In the genomic region with DNA sequence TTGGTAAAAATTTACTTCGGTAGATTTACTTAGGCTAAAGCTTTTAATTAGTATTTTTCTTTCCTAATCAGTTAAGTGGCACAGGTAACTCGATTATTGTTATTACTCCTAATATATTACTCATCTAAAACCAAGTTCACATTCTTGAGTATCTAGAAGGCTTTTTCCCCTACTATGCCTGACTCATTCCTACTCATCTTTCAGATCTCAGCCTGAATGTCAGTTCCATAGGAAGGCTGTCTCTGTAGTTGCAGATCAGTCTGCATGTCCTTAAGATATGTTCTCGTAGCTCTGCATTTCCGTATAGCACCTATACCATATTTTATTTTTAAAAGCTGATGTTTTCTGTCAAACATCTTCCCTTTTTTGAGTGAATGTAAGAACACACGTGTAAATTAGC, we compare ENCODE assay signal across 1 cellular context.
TF ChIP-seq lines count a peak whose summit lies in the region.

No MANE protein-coding gene starts in this region.

TF ChIP-seq in IMR-90, 13 proteins besides CTCF, POLR2A, EP300 and RAD21:
- TF ChIP-seq MAFK (IDR thresholded peaks at IDR 0.05; ENCODE audit: low read depth, low read length) (no peak), MXI1 (IDR thresholded peaks at IDR 0.05; ENCODE audit: borderline replicate concordance, low read depth, low read length) (no peak), FOS (IDR thresholded peaks at IDR 0.05; ENCODE audit: low read depth, low read length) (peak; percentile 38)
TF ChIP-seq in IMR-90: peak in this region for 1.
